19 cellular contexts compared by ENCODE assay signal in genomic region chr7:19128856-19129255, GRCh38. TPM values are rescaled to one million over a fixed set of nuclear protein-coding genes. Genes with fewer than 3 reads are reported as not detected.
A peak's percentile ranks its signal among the peaks of the same experiment; 100 is the strongest.
DNase-seq lines count a peak whose midpoint lies in the region; TF ChIP-seq lines count a peak whose summit lies in the region.
"Had no signal": no experiment of that assay in that cellular context is flagged by ENCODE, and none has a peak within 500 bp of the region (broad histone marks: within the 10 kb centered on the region; RNA-seq: fewer than 3 reads in every experiment).

No MANE protein-coding gene starts in this region.

- POLR2A ChIA-PET in activated CD4-positive, alpha-beta memory T cell treated with anti-CD3 and anti-CD28 coated beads for 36 hours (lab: Charles Lee), result no interaction called here

- H3K36me3 Mint-ChIP-seq in activated CD4-positive, alpha-beta memory T cell treated with anti-CD3 and anti-CD28 coated beads for 36 hours, result no peaks in the 10 kb centered on the region
- H3K36me3 Mint-ChIP-seq: CD14-positive monocyte; CD4-positive, alpha-beta memory T cell had no signal

- DNase-seq in AG10803 (ENCODE audit: low read depth), result peak; percentile 72
- peak; percentile 40 for DNase-seq in HCEC 1CT
- DNase-seq in choroid plexus epithelial cell (ENCODE audit: low read depth), result peak; percentile 49
- DNase-seq in iris pigment epithelial cell (ENCODE audit: low read depth), result peak; percentile 63
- no peak for DNase-seq in stimulated activated CD4-positive, alpha-beta T cell treated with anti-CD3 and anti-CD28 coated beads, Interleukin-1b, Interleukin-23, amount 100 ng/mL, for 48 hours
- DNase-seq in activated CD4-positive, alpha-beta memory T cell treated with anti-CD3 and anti-CD28 coated beads for 36 hours, result no peak
- DNase-seq in NCI-H1694 treated with DMSO at 0.1 percent for 48 hours (lab: John Stamatoyannopoulos, UW), result no peak
- DNase-seq: CD4-positive, alpha-beta memory T cell; DMS153; DMS79; GF-D8 had no signal

- TF ChIP-seq CTCF in AG10803 (conservative IDR thresholded peaks at IDR 0.05; ENCODE audit: low read length) (no peak), choroid plexus epithelial cell (conservative IDR thresholded peaks at IDR 0.05; ENCODE audit: low read depth, low read length) (no peak)

- H3K27ac Mint-ChIP-seq in activated CD4-positive, alpha-beta memory T cell treated with anti-CD3 and anti-CD28 coated beads for 36 hours, result no peak overlapping the region
- H3K27ac Mint-ChIP-seq: CD14-positive monocyte; CD4-positive, alpha-beta memory T cell had no signal

- H3K4me3 ChIP-seq in AG10803 (ENCODE audit: low read length) (no peak overlapping the region), choroid plexus epithelial cell (ENCODE audit: low read depth, low read length) (no peak overlapping the region)
- H3K4me3 ChIP-seq: A549, BLaER1, GM12878, HAP-1 had no signal

- intact Hi-C loops in activated CD4-positive, alpha-beta memory T cell treated with anti-CD3 and anti-CD28 coated beads for 36 hours (cut with micrococcal nuclease), result no loop called here

- CTCF ChIA-PET in activated CD4-positive, alpha-beta memory T cell treated with anti-CD3 and anti-CD28 coated beads for 36 hours (lab: Charles Lee), result no interaction called here

- H3K4me1 Mint-ChIP-seq in activated CD4-positive, alpha-beta memory T cell treated with anti-CD3 and anti-CD28 coated beads for 36 hours (ENCODE audit: low read depth), result no peaks in the 10 kb centered on the region
- H3K4me1 Mint-ChIP-seq: CD14-positive monocyte; CD4-positive, alpha-beta memory T cell had no signal

- H3K27me3 Mint-ChIP-seq in activated CD4-positive, alpha-beta memory T cell treated with anti-CD3 and anti-CD28 coated beads for 36 hours, result no peaks in the 10 kb centered on the region
- H3K27me3 Mint-ChIP-seq: CD4-positive, alpha-beta memory T cell had no signal

- no peak overlapping the region for H3K4me3 Mint-ChIP-seq in activated CD4-positive, alpha-beta memory T cell treated with anti-CD3 and anti-CD28 coated beads for 36 hours
- H3K4me3 Mint-ChIP-seq: CD14-positive monocyte; CD4-positive, alpha-beta memory T cell had no signal

- no peaks in the 10 kb centered on the region for H3K9me3 Mint-ChIP-seq in activated CD4-positive, alpha-beta memory T cell treated with anti-CD3 and anti-CD28 coated beads for 36 hours
- H3K9me3 Mint-ChIP-seq: CD14-positive monocyte had no signal

RNA-seq across cellular contexts. Expression of gene TWIST1, which starts 11.4 kb away (rescaled TPM):
- total RNA-seq in activated CD4-positive, alpha-beta memory T cell treated with anti-CD3 and anti-CD28 coated beads for 36 hours, result 1 to 10 TPM; 4.1 to 4.6 TPM
- total RNA-seq: CD4-positive, alpha-beta memory T cell; GM12878; HT-29 had no signal

RNA-seq across cellular contexts. Expression of gene FERD3L, which starts 16.4 kb away (rescaled TPM):
- total RNA-seq in activated CD4-positive, alpha-beta memory T cell treated with anti-CD3 and anti-CD28 coated beads for 36 hours, result not detected
- total RNA-seq: CD4-positive, alpha-beta memory T cell; Daoy; GM12878; H1; HT-29 had no signal

Comparison
In these comparisons a context has a peak if more than half of its experiments do, and no peak if none do; other contexts are left out.
1. DNase-seq: peak in AG10803 (single experiment), HCEC 1CT (single experiment), choroid plexus epithelial cell (single experiment) and iris pigment epithelial cell (single experiment); none in stimulated activated CD4-positive, alpha-beta T cell treated with anti-CD3 and anti-CD28 coated beads, Interleukin-1b, Interleukin-23, amount 100 ng/mL, for 48 hours (single experiment), activated CD4-positive, alpha-beta memory T cell treated with anti-CD3 and anti-CD28 coated beads for 36 hours (single experiment) and NCI-H1694 treated with DMSO at 0.1 percent for 48 hours (single experiment).